ENCODE assay signal across 1 cellular context in the genomic region with DNA sequence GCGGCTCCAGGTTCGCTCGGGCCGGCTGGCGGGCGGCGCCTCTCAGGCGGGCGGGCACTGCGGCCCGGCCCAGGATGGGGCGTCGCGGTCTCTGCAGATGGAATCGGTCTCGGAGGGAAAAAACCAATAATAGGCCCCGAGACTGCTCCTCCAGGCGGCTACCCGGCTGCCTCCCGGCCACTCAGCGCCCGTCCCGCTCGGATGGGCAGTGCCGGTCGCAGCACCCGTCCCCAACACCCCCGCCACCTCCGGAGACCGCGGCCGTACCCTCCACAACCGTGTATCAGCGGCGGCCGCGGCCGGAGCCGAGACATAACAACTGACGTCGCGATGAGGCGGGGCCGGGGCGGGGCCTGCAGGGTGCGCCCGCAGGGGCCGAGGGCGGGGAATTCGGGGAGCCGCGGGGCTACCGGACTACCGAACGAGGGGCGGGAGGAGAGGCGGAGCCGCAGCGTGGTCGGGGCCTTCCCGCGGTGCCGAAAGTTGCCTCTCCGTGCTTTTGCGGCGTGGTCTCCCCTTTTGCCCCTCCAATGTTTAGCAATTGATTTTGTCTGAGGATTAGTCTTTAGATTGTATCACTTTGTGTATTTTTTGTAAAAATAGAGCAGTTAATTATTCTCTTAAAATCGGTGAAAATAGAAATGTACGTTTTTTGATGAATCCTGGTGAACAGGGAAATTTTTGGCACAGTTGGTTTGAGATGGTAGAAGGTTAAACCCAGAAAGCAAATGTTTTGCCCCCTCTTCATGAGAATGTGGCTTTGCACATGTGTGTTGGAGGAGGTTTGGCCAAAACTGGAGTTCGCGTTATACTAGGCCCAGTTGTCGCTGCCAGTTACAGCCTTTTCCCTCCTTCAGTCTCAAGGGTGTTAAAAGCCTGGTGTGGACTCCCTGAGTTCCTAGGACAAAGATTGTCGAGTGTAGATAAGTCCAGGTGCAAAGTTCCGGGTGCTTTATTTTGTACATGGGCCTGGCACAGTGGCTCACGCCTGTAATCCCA.
TF ChIP-seq lines count a peak whose summit lies in the region.

A gene with protein sequence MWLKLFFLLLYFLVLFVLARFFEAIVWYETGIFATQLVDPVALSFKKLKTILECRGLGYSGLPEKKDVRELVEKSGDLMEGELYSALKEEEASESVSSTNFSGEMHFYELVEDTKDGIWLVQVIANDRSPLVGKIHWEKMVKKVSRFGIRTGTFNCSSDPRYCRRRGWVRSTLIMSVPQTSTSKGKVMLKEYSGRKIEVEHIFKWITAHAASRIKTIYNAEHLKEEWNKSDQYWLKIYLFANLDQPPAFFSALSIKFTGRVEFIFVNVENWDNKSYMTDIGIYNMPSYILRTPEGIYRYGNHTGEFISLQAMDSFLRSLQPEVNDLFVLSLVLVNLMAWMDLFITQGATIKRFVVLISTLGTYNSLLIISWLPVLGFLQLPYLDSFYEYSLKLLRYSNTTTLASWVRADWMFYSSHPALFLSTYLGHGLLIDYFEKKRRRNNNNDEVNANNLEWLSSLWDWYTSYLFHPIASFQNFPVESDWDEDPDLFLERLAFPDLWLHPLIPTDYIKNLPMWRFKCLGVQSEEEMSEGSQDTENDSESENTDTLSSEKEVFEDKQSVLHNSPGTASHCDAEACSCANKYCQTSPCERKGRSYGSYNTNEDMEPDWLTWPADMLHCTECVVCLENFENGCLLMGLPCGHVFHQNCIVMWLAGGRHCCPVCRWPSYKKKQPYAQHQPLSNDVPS (minus strand): TSS at position 317 of the 999 bp plus-strand sequence. CDS start 979 bp downstream, outside the sequence.

TF ChIP-seq in HepG2, 621 proteins besides CTCF, POLR2A, EP300 and RAD21 (continued from another document and continues in another):
- TF ChIP-seq CEBPG (CRISPR knock-in tag; IDR thresholded peaks at IDR 0.05) (peak; percentile 17; the same call in 1 of the 2 replicates), ETV5 (CRISPR knock-in tag; IDR thresholded peaks at IDR 0.05; ENCODE audit: borderline replicate concordance) (peak; percentile 34), SMARCC2 (IDR thresholded peaks at IDR 0.05) (no peak), ZFY (CRISPR knock-in tag; IDR thresholded peaks at IDR 0.05) (peak; percentile 91), PAX8 (CRISPR knock-in tag; IDR thresholded peaks at IDR 0.05; ENCODE audit: borderline replicate concordance) (no peak; the same call in 1 of the 2 replicates), ZMYM2 (CRISPR knock-in tag; IDR thresholded peaks at IDR 0.05) (no peak), NKX3-1 (CRISPR knock-in tag; IDR thresholded peaks at IDR 0.05) (no peak), ZNF354B (CRISPR knock-in tag; IDR thresholded peaks at IDR 0.05) (no peak), KDM2A (CRISPR knock-in tag; IDR thresholded peaks at IDR 0.05; ENCODE audit: borderline replicate concordance, low read depth) (peak; percentile 96), ZNF557 (CRISPR knock-in tag; IDR thresholded peaks at IDR 0.05) (peak; percentile 59; the same call in 1 of the 2 replicates), ZNF30 (CRISPR knock-in tag; IDR thresholded peaks at IDR 0.05) (no peak), ZNF333 (CRISPR knock-in tag; IDR thresholded peaks at IDR 0.05; ENCODE audit: borderline replicate concordance) (peak; percentile 75; the same call in 1 of the 2 replicates)
- TF ChIP-seq, protein P1, sequence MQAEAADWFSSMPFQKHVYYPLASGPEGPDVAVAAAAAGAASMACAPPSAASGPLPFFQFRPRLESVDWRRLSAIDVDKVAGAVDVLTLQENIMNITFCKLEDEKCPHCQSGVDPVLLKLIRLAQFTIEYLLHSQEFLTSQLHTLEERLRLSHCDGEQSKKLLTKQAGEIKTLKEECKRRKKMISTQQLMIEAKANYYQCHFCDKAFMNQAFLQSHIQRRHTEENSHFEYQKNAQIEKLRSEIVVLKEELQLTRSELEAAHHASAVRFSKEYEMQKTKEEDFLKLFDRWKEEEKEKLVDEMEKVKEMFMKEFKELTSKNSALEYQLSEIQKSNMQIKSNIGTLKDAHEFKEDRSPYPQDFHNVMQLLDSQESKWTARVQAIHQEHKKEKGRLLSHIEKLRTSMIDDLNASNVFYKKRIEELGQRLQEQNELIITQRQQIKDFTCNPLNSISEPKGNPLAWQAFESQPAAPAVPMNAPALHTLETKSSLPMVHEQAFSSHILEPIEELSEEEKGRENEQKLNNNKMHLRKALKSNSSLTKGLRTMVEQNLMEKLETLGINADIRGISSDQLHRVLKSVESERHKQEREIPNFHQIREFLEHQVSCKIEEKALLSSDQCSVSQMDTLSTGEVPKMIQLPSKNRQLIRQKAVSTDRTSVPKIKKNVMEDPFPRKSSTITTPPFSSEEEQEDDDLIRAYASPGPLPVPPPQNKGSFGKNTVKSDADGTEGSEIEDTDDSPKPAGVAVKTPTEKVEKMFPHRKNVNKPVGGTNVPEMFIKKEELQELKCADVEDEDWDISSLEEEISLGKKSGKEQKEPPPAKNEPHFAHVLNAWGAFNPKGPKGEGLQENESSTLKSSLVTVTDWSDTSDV (CRISPR knock-in tag; IDR thresholded peaks at IDR 0.05), result no peak
- TF ChIP-seq, protein P2, sequence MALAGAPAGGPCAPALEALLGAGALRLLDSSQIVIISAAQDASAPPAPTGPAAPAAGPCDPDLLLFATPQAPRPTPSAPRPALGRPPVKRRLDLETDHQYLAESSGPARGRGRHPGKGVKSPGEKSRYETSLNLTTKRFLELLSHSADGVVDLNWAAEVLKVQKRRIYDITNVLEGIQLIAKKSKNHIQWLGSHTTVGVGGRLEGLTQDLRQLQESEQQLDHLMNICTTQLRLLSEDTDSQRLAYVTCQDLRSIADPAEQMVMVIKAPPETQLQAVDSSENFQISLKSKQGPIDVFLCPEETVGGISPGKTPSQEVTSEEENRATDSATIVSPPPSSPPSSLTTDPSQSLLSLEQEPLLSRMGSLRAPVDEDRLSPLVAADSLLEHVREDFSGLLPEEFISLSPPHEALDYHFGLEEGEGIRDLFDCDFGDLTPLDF (CRISPR knock-in tag; IDR thresholded peaks at IDR 0.05), result 0 out of 2 replicates have a peak, but pooled peaks have one; percentile 59
- TF ChIP-seq, protein P3, sequence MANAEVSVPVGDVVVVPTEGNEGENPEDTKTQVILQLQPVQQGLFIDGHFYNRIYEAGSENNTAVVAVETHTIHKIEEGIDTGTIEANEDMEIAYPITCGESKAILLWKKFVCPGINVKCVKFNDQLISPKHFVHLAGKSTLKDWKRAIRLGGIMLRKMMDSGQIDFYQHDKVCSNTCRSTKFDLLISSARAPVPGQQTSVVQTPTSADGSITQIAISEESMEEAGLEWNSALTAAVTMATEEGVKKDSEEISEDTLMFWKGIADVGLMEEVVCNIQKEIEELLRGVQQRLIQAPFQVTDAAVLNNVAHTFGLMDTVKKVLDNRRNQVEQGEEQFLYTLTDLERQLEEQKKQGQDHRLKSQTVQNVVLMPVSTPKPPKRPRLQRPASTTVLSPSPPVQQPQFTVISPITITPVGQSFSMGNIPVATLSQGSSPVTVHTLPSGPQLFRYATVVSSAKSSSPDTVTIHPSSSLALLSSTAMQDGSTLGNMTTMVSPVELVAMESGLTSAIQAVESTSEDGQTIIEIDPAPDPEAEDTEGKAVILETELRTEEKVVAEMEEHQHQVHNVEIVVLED (CRISPR knock-in tag; IDR thresholded peaks at IDR 0.05; ENCODE audit: borderline replicate concordance), result peak; percentile 69; the same call in 1 of the 2 replicates
- TF ChIP-seq, protein P4, sequence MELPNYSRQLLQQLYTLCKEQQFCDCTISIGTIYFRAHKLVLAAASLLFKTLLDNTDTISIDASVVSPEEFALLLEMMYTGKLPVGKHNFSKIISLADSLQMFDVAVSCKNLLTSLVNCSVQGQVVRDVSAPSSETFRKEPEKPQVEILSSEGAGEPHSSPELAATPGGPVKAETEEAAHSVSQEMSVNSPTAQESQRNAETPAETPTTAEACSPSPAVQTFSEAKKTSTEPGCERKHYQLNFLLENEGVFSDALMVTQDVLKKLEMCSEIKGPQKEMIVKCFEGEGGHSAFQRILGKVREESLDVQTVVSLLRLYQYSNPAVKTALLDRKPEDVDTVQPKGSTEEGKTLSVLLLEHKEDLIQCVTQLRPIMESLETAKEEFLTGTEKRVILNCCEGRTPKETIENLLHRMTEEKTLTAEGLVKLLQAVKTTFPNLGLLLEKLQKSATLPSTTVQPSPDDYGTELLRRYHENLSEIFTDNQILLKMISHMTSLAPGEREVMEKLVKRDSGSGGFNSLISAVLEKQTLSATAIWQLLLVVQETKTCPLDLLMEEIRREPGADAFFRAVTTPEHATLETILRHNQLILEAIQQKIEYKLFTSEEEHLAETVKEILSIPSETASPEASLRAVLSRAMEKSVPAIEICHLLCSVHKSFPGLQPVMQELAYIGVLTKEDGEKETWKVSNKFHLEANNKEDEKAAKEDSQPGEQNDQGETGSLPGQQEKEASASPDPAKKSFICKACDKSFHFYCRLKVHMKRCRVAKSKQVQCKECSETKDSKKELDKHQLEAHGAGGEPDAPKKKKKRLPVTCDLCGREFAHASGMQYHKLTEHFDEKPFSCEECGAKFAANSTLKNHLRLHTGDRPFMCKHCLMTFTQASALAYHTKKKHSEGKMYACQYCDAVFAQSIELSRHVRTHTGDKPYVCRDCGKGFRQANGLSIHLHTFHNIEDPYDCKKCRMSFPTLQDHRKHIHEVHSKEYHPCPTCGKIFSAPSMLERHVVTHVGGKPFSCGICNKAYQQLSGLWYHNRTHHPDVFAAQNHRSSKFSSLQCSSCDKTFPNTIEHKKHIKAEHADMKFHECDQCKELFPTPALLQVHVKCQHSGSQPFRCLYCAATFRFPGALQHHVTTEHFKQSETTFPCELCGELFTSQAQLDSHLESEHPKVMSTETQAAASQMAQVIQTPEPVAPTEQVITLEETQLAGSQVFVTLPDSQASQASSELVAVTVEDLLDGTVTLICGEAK (IDR thresholded peaks at IDR 0.05), result no peak
- TF ChIP-seq, protein P4 (CRISPR knock-in tag; IDR thresholded peaks at IDR 0.05), result peak; percentile 88; the same call in 1 of the 2 replicates
- TF ChIP-seq, protein P5, sequence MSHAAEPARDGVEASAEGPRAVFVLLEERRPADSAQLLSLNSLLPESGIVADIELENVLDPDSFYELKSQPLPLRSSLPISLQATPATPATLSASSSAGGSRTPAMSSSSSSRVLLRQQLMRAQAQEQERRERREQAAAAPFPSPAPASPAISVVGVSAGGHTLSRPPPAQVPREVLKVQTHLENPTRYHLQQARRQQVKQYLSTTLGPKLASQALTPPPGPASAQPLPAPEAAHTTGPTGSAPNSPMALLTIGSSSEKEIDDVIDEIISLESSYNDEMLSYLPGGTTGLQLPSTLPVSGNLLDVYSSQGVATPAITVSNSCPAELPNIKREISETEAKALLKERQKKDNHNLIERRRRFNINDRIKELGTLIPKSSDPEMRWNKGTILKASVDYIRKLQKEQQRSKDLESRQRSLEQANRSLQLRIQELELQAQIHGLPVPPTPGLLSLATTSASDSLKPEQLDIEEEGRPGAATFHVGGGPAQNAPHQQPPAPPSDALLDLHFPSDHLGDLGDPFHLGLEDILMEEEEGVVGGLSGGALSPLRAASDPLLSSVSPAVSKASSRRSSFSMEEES (CRISPR knock-in tag; IDR thresholded peaks at IDR 0.05), result peak; percentile 73
- TF ChIP-seq, protein P6, sequence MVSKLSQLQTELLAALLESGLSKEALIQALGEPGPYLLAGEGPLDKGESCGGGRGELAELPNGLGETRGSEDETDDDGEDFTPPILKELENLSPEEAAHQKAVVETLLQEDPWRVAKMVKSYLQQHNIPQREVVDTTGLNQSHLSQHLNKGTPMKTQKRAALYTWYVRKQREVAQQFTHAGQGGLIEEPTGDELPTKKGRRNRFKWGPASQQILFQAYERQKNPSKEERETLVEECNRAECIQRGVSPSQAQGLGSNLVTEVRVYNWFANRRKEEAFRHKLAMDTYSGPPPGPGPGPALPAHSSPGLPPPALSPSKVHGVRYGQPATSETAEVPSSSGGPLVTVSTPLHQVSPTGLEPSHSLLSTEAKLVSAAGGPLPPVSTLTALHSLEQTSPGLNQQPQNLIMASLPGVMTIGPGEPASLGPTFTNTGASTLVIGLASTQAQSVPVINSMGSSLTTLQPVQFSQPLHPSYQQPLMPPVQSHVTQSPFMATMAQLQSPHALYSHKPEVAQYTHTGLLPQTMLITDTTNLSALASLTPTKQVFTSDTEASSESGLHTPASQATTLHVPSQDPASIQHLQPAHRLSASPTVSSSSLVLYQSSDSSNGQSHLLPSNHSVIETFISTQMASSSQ (IDR thresholded peaks at IDR 0.05; ENCODE audit: low read depth), result 0 out of 2 replicates have a peak, but pooled peaks have one; percentile 17
- TF ChIP-seq, protein P6 (CRISPR knock-in tag; IDR thresholded peaks at IDR 0.05; ENCODE audit: borderline replicate concordance), result peak; percentile 75; the same call in 1 of the 2 replicates
